18 cellular contexts compared by ENCODE assay signal in genomic region chr4:184427093-184427492, GRCh38. TPM values are rescaled to one million over a fixed set of nuclear protein-coding genes. Genes with fewer than 3 reads are reported as not detected.
DNase-seq lines count a peak whose midpoint lies in the region; ATAC-seq and TF ChIP-seq lines count a peak whose summit lies in the region.
"Had no signal": no experiment of that assay in that cellular context is flagged by ENCODE, and none has a peak within 500 bp of the region (broad histone marks: within the 10 kb centered on the region; RNA-seq: fewer than 3 reads in every experiment).

No MANE protein-coding gene starts in this region.

- H3K9me3 Mint-ChIP-seq in activated CD8-positive, alpha-beta T cell treated with anti-CD3 and anti-CD28 coated beads for 36 hours, result peaks cover 7% of the 10 kb centered on the region
- peaks cover 2% of the 10 kb centered on the region for H3K9me3 Mint-ChIP-seq in memory B cell

- no peaks in the 10 kb centered on the region for H3K27me3 Mint-ChIP-seq in activated CD8-positive, alpha-beta T cell treated with anti-CD3 and anti-CD28 coated beads for 36 hours
- no peaks in the 10 kb centered on the region for H3K27me3 Mint-ChIP-seq in memory B cell

- H3K4me3 Mint-ChIP-seq in activated CD8-positive, alpha-beta T cell treated with anti-CD3 and anti-CD28 coated beads for 36 hours, result no peak overlapping the region
- H3K4me3 Mint-ChIP-seq in memory B cell, result no peak overlapping the region

- DNase-seq in left ventricle myocardium inferior (no peak), Right ventricle myocardium inferior (ENCODE audit: missing footprints) (no peak), memory B cell (ENCODE audit: low spot score in 2 of 2) (no peak), transverse colon (no peak), SKM-1 treated with dmso at 0.1 percent for 144 hours (lab: John Stamatoyannopoulos, UW; ENCODE audit: unreplicated experiment) (no peak), DMS53 treated with DMSO at 0.1 percent for 48 hours (lab: John Stamatoyannopoulos, UW; ENCODE audit: unreplicated experiment) (no peak)
- no peak for DNase-seq in activated CD8-positive, alpha-beta T cell treated with anti-CD3 and anti-CD28 coated beads for 36 hours
- DNase-seq: activated effector memory CD4-positive, alpha-beta T cell treated with anti-CD3 and anti-CD28 coated beads, Interleukin-2, amount 50 U/mL, for 16 hours; brain microvascular endothelial cell; DMS 273 treated with DMSO at 0.1 percent for 48 hours; mesenchymal stem cell; MG63; NCI-H1694; Right ventricle myocardium superior; T-helper 9 cell had no signal

- peaks cover 60% of the 10 kb centered on the region for H3K36me3 ChIP-seq in left ventricle myocardium inferior
- H3K36me3 ChIP-seq in transverse colon, result peaks cover 0 to 24% (median 0%) of the 10 kb centered on the region in 4 donors
- H3K36me3 ChIP-seq: MG63 had no signal

- no peak overlapping the region for H3K4me3 ChIP-seq in left ventricle myocardium inferior
- no peak overlapping the region for H3K4me3 ChIP-seq in transverse colon
- H3K4me3 ChIP-seq: MG63 had no signal

- POLR2A ChIA-PET in activated CD8-positive, alpha-beta T cell treated with anti-CD3 and anti-CD28 coated beads for 36 hours (lab: Charles Lee), result no interaction called here

- no peak for TF ChIP-seq EP300 in transverse colon (IDR thresholded peaks at IDR 0.05; ENCODE audit: low read depth)

- H3K27me3 ChIP-seq in left ventricle myocardium inferior (ENCODE audit: low read depth), result no peaks in the 10 kb centered on the region
- no peaks in the 10 kb centered on the region for H3K27me3 ChIP-seq in transverse colon
- H3K27me3 ChIP-seq: brain microvascular endothelial cell, MG63 had no signal

- intact Hi-C loops in left ventricle myocardium inferior (cut with micrococcal nuclease) (no loop called here), Right ventricle myocardium inferior (cut with DNase I) (no loop called here), transverse colon (cut with DNase I; ENCODE audit: low total_unique reads) (loop anchor here (10.0 kb wide), 1 partner anchor 48 kb away; the partner anchor contains the start of gene IRF2)
- intact Hi-C loops in activated CD8-positive, alpha-beta T cell treated with anti-CD3 and anti-CD28 coated beads for 36 hours (cut with micrococcal nuclease), result no loop called here

- TF ChIP-seq POLR2A in transverse colon (IDR thresholded peaks at IDR 0.05), result no peak

- in situ Hi-C loops in transverse colon (cut with MboI; ENCODE audit: low pct_ligation_motif_present in 1 of 4, low pct_unique_long_range_greater_than_20kb in 1 of 4, low sequenced_read_pairs in 3 of 4), result no loop called here

- peaks cover 7% of the 10 kb centered on the region for H3K9me3 ChIP-seq in left ventricle myocardium inferior (replicated peaks)
- H3K9me3 ChIP-seq in transverse colon, result no peaks in the 10 kb centered on the region
- H3K9me3 ChIP-seq: MG63 had no signal

- H3K36me3 Mint-ChIP-seq in activated CD8-positive, alpha-beta T cell treated with anti-CD3 and anti-CD28 coated beads for 36 hours (ENCODE audit: low read depth), result peaks cover 46% of the 10 kb centered on the region
- H3K36me3 Mint-ChIP-seq in memory B cell, result peaks cover 36% of the 10 kb centered on the region

- CTCF ChIA-PET in activated CD8-positive, alpha-beta T cell treated with anti-CD3 and anti-CD28 coated beads for 36 hours (lab: Charles Lee), result interaction anchor here (1.5 kb wide), 1 partner anchor 163 kb away, joined by 9 read pairs; no protein-coding TSS in a partner anchor

- TF ChIP-seq CTCF in left ventricle myocardium inferior (IDR thresholded peaks at IDR 0.05; ENCODE audit: borderline replicate concordance) (no peak), transverse colon (IDR thresholded peaks at IDR 0.05) (no peak)
- no peak for TF ChIP-seq CTCF in activated CD8-positive, alpha-beta T cell treated with anti-CD3 and anti-CD28 coated beads for 36 hours (IDR thresholded peaks at IDR 0.05)

- no peak for ATAC-seq in Right ventricle myocardium inferior
- no peak for ATAC-seq in activated CD8-positive, alpha-beta T cell treated with anti-CD3 and anti-CD28 coated beads for 36 hours
- no peak for ATAC-seq in memory B cell (ENCODE audit: low read depth)
- ATAC-seq in HG02970 (IDR thresholded peaks at IDR 0.05; ENCODE audit: low FRiP score, unreplicated experiment), result no peak
- ATAC-seq: HCT116, sciatic nerve had no signal

- H3K27ac Mint-ChIP-seq in activated CD8-positive, alpha-beta T cell treated with anti-CD3 and anti-CD28 coated beads for 36 hours, result peak overlapping the region; percentile 34
- peak overlapping the region; percentile 33 for H3K27ac Mint-ChIP-seq in memory B cell

- H3K4me1 ChIP-seq in left ventricle myocardium inferior, result peaks cover 87% of the 10 kb centered on the region
- H3K4me1 ChIP-seq in transverse colon, result peaks cover 5 to 39% (median 17%) of the 10 kb centered on the region in 4 donors

- 73 to 79% methylated on average over 2 to 3 of the region's 3 CpGs for WGBS in transverse colon (ENCODE audit: low coverage in 1 of 2), 2 donors

- H3K27ac ChIP-seq in left ventricle myocardium inferior (replicated peaks) (peak overlapping the region; percentile 51), transverse colon (peak overlapping the region; percentile 40 to 74 (median 70))
- H3K27ac ChIP-seq: brain microvascular endothelial cell had no signal

- H3K4me1 Mint-ChIP-seq in activated CD8-positive, alpha-beta T cell treated with anti-CD3 and anti-CD28 coated beads for 36 hours (ENCODE audit: low read depth), result peaks cover 46% of the 10 kb centered on the region
- H3K4me1 Mint-ChIP-seq in memory B cell, result peaks cover 32% of the 10 kb centered on the region

RNA-seq across cellular contexts. Expression of gene IRF2, which starts 47.3 kb away (rescaled TPM):
- total RNA-seq in left ventricle myocardium inferior (25.9 TPM), Right ventricle myocardium inferior (34.0 TPM), transverse colon (10 to 100 TPM; 15.3 to 85.3 (median 42.5) TPM)
- 10 to 100 TPM; 48.1 to 56.4 TPM for total RNA-seq in activated CD8-positive, alpha-beta T cell treated with anti-CD3 and anti-CD28 coated beads for 36 hours
